2 cellular contexts compared by ENCODE assay signal in the genomic region with DNA sequence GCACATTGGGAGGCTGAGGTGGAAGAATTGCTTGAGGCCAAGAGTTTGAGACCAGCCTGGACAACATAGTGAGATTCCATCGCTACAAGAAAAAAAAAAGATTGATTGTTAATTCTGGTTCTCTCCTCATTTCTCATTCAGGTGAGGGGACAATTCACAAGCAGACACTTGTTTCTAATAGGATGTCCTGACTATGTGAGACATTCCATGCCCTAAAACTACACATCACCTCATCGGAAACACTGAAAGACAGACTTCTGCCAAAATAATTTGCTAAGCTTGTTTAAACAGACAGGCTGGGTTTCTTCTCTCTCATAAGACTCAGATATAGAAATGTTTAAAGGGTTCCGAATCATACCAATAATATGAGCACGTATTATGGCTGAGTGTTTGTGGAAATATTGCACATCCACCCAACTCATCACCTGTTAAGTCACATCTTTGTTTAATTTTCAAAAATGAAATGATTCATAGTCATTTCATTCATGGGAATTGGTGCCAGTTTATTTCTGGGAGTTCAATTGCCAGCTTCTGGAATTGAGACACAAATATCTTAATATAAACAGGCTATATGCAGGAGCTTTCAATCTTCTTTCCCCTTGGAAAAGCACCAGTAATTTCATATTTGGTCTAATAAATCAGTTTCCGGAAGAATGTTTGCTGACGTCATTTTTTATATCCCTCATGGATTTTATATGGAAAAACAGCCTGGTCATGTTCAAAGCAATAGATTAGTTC.
A peak's percentile ranks its signal among the peaks of the same experiment; 100 is the strongest.
TF ChIP-seq lines count a peak whose summit lies in the region.

No MANE protein-coding gene starts in this region.

TF ChIP-seq in GM23338, 12 proteins besides CTCF, POLR2A, EP300 and RAD21:
- TF ChIP-seq, protein P1, sequence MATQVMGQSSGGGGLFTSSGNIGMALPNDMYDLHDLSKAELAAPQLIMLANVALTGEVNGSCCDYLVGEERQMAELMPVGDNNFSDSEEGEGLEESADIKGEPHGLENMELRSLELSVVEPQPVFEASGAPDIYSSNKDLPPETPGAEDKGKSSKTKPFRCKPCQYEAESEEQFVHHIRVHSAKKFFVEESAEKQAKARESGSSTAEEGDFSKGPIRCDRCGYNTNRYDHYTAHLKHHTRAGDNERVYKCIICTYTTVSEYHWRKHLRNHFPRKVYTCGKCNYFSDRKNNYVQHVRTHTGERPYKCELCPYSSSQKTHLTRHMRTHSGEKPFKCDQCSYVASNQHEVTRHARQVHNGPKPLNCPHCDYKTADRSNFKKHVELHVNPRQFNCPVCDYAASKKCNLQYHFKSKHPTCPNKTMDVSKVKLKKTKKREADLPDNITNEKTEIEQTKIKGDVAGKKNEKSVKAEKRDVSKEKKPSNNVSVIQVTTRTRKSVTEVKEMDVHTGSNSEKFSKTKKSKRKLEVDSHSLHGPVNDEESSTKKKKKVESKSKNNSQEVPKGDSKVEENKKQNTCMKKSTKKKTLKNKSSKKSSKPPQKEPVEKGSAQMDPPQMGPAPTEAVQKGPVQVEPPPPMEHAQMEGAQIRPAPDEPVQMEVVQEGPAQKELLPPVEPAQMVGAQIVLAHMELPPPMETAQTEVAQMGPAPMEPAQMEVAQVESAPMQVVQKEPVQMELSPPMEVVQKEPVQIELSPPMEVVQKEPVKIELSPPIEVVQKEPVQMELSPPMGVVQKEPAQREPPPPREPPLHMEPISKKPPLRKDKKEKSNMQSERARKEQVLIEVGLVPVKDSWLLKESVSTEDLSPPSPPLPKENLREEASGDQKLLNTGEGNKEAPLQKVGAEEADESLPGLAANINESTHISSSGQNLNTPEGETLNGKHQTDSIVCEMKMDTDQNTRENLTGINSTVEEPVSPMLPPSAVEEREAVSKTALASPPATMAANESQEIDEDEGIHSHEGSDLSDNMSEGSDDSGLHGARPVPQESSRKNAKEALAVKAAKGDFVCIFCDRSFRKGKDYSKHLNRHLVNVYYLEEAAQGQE (IDR thresholded peaks at IDR 0.05; ENCODE audit: unreplicated experiment): no peak
- TF ChIP-seq POLR2AphosphoS5 (IDR thresholded peaks at IDR 0.05; ENCODE audit: low read depth) (no peak), EZH2phosphoT487 (IDR thresholded peaks at IDR 0.05; ENCODE audit: unreplicated experiment) (no peak), ZNF331 (CRISPR knock-in tag; IDR thresholded peaks at IDR 0.05; ENCODE audit: low read depth) (no peak), STAT1 (IDR thresholded peaks at IDR 0.05; ENCODE audit: unreplicated experiment) (no peak), ZNF114 (CRISPR knock-in tag; IDR thresholded peaks at IDR 0.05) (no peak), JUNB (IDR thresholded peaks at IDR 0.05; ENCODE audit: unreplicated experiment) (no peak), EZH2 (IDR thresholded peaks at IDR 0.05; ENCODE audit: low read depth, unreplicated experiment) (no peak), CREB1 (CRISPR knock-in tag; IDR thresholded peaks at IDR 0.05; ENCODE audit: low read depth) (no peak)

TF ChIP-seq in H1, 55 proteins besides CTCF, POLR2A, EP300 and RAD21:
- TF ChIP-seq, protein P2, sequence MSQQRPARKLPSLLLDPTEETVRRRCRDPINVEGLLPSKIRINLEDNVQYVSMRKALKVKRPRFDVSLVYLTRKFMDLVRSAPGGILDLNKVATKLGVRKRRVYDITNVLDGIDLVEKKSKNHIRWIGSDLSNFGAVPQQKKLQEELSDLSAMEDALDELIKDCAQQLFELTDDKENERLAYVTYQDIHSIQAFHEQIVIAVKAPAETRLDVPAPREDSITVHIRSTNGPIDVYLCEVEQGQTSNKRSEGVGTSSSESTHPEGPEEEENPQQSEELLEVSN (IDR thresholded peaks at IDR 0.05): no peak
- peak; percentile 84 for TF ChIP-seq POLR2AphosphoS5 (IDR thresholded peaks at IDR 0.05; ENCODE audit: low read depth, low read length)
- no peak for TF ChIP-seq RBBP5 (IDR thresholded peaks at IDR 0.05; ENCODE audit: borderline replicate concordance, low read depth, low read length)
